In genomic region chr11:56885182-56885581, GRCh38 we compare ENCODE assay signal across 11 cellular contexts.
DNase-seq lines count a peak whose midpoint lies in the region; ATAC-seq and TF ChIP-seq lines count a peak whose summit lies in the region.
"Had no signal": no experiment of that assay in that cellular context is flagged by ENCODE, and none has a peak within 500 bp of the region (broad histone marks: within the 10 kb centered on the region; RNA-seq: fewer than 3 reads in every experiment).

No MANE protein-coding gene starts in this region.

- H3K4me1 ChIP-seq in PC-3 (ENCODE audit: insufficient read depth, low read length) (peaks cover 13% of the 10 kb centered on the region), stomach (peaks cover 7 to 23% (median 13%) of the 10 kb centered on the region in 4 donors)

- TF ChIP-seq EP300 in stomach (IDR thresholded peaks at IDR 0.05) = no peak

- peak; percentile 72 for ATAC-seq in GM19467 (IDR thresholded peaks at IDR 0.05; ENCODE audit: unreplicated experiment)
- no peak for ATAC-seq in PC-3
- peak; percentile 89 for ATAC-seq in left colon
- no peak for ATAC-seq in GM19328 (IDR thresholded peaks at IDR 0.05; ENCODE audit: unreplicated experiment)
- ATAC-seq in HG02884 (IDR thresholded peaks at IDR 0.05; ENCODE audit: unreplicated experiment) = no peak
- ATAC-seq: K562 had no signal

- no peaks in the 10 kb centered on the region for H3K79me2 ChIP-seq in PC-3 (ENCODE audit: low read length)

- H3K4me3 ChIP-seq in PC-3 (ENCODE audit: low read length) = no peak overlapping the region
- H3K4me3 ChIP-seq in stomach = no peak overlapping the region
- H3K4me3 ChIP-seq: K562, right lobe of liver had no signal

- BruUV-seq in PC-3 (replicated peaks; lab: Mats Ljungman, UMichigan) = no TSS peak

- DNase-seq in PC-3 = peak; percentile 51
- peak; percentile 46 to 77 for DNase-seq in left colon
- peak; percentile 48 for DNase-seq in stomach
- no peak for DNase-seq in NCI-H524 treated with DMSO at 0.1 percent for 48 hours (lab: John Stamatoyannopoulos, UW)
- DNase-seq: DMS 273 treated with DMSO at 0.1 percent for 48 hours, NCI-H226, right lobe of liver had no signal

- 8 to 20% (median 12%) methylated on average over 1 of the region's 1 CpG for WGBS in stomach, 5 donors

- no peak for TF ChIP-seq POLR2A in stomach (IDR thresholded peaks at IDR 0.05)

- POLR2A ChIA-PET in PC-3 (lab: Charles Lee; ENCODE audit: unreplicated experiment) = no interaction called here

- H3K27ac ChIP-seq in PC-3 (ENCODE audit: low read length) (no peak overlapping the region), stomach (peak overlapping the region; percentile 32 to 77 (median 66))
- H3K27ac ChIP-seq: right lobe of liver had no signal

- TF ChIP-seq CTCF in PC-3 (conservative IDR thresholded peaks at IDR 0.05; ENCODE audit: low read depth, low read length) = no peak
- TF ChIP-seq CTCF in stomach (IDR thresholded peaks at IDR 0.05) = no peak

- H3K36me3 ChIP-seq in PC-3 (ENCODE audit: low read depth, low read length) (no peaks in the 10 kb centered on the region), stomach (no peaks in the 10 kb centered on the region)
- H3K36me3 ChIP-seq: right lobe of liver had no signal

- H3K9ac ChIP-seq in PC-3 (ENCODE audit: low read length) = no peak overlapping the region

- H3K27me3 ChIP-seq in PC-3 (ENCODE audit: low read length) (peaks cover 42% of the 10 kb centered on the region), stomach (no peaks in the 10 kb centered on the region)
- H3K27me3 ChIP-seq: right lobe of liver had no signal

- no peak overlapping the region for H3K4me2 ChIP-seq in PC-3 (ENCODE audit: low read length)

- H3F3A ChIP-seq in PC-3 (ENCODE audit: low read length, unreplicated experiment) = no peaks in the 10 kb centered on the region

- CTCF ChIA-PET in PC-3 (lab: Charles Lee) = no interaction called here

- intact Hi-C loops in PC-3 (cut with micrococcal nuclease) = no loop called here
- intact Hi-C loops in left colon (cut with DNase I, micrococcal nuclease) = no loop called here
- intact Hi-C loops in stomach (cut with DNase I; ENCODE audit: low total_unique reads) = no loop called here

- H2AFZ ChIP-seq in PC-3 (ENCODE audit: low read length) = peak overlapping the region; percentile 42; the same call in 1 of the 2 replicates

- H3K9me2 ChIP-seq in PC-3 (replicated peaks; ENCODE audit: low read length) = no peaks in the 10 kb centered on the region

- H4K20me1 ChIP-seq in PC-3 (ENCODE audit: low read length) = no peaks in the 10 kb centered on the region

- H3K9me3 ChIP-seq in PC-3 (ENCODE audit: low read length) (no peaks in the 10 kb centered on the region), stomach (no peaks in the 10 kb centered on the region)
- H3K9me3 ChIP-seq: right lobe of liver had no signal

Comparison
In these comparisons a context has a peak if more than half of its experiments do, and no peak if none do; other contexts are left out.
1. ATAC-seq: peak in GM19467 (single experiment) and left colon (single experiment); none in PC-3 (single experiment), GM19328 (single experiment) and HG02884 (single experiment).